In the genomic region with DNA sequence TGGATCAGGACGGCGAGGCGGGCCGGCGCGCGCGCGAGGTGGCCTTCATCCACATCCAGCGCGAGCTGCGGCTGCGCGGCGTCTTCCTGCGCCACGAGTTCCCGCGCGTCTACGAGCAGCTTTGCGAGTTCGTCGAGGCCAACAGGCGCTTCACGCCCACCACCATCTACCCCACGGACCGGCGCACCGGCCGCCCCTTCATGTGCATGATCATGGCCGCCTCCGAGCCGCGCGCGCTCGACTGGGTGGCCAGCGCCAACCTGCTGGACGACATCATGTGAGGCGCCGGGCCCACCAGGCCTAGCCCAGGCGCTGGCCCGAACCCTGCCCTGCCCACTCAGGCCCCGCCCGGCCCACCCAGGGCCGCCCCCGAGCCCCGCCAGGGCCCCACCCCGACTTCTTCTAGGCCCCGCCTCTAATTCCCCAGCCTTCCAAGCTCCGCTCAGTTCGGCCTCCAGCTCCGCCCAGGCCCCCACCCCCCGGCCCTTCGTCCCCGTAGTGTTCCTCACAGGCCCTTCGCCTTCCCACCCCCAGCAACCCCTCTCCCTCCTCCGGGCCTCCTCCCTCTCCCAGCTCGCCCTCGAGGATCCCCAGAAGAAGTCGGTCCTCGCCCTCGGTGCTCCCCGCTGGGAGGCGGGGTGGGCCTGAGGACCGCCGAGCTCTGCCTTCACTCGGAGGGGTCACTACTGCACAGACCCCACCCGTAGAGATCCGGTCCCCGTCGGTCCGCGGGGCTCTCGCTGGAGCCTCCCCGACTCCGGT, we compare ENCODE assay signal across 1 cellular context.
TF ChIP-seq lines count a peak whose summit lies in the region.

No MANE protein-coding gene starts in this region.

TF ChIP-seq in HepG2, 621 proteins besides CTCF, POLR2A, EP300 and RAD21 (continued from another document and continues in another):
- TF ChIP-seq ARID3A (IDR thresholded peaks at IDR 0.05; ENCODE audit: low read depth, low read length) (no peak), ZNF530 (CRISPR knock-in tag; IDR thresholded peaks at IDR 0.05; ENCODE audit: low read depth) (no peak), EEA1 (CRISPR knock-in tag; IDR thresholded peaks at IDR 0.05; ENCODE audit: borderline replicate concordance) (0 out of 2 replicates have a peak, but pooled peaks have one; percentile 11), TOE1 (CRISPR knock-in tag; IDR thresholded peaks at IDR 0.05) (no peak), PRDM10 (CRISPR knock-in tag; IDR thresholded peaks at IDR 0.05; ENCODE audit: low read depth) (no peak), TAF15 (IDR thresholded peaks at IDR 0.05; ENCODE audit: low read depth, low read length, poor library complexity, severe bottlenecking) (no peak), ZSCAN30 (CRISPR knock-in tag; IDR thresholded peaks at IDR 0.05) (no peak), HNRNPK (IDR thresholded peaks at IDR 0.05; ENCODE audit: low read depth, low read length, poor library complexity, severe bottlenecking) (peak; percentile 70), ZNF337 (CRISPR knock-in tag; IDR thresholded peaks at IDR 0.05; ENCODE audit: borderline replicate concordance, low read depth) (no peak), LRRFIP1 (CRISPR knock-in tag; conservative IDR thresholded peaks at IDR 0.05) (no peak), KLF12 (CRISPR knock-in tag; IDR thresholded peaks at IDR 0.05; ENCODE audit: borderline replicate concordance) (no peak), MLX (CRISPR knock-in tag; IDR thresholded peaks at IDR 0.05) (no peak), GABPA (IDR thresholded peaks at IDR 0.05; ENCODE audit: low read depth, low read length) (no peak), GABPA (CRISPR knock-in tag; IDR thresholded peaks at IDR 0.05; ENCODE audit: low read depth) (no peak), ZNF431 (CRISPR knock-in tag; IDR thresholded peaks at IDR 0.05; ENCODE audit: borderline replicate concordance, low read depth) (no peak), ZNF616 (CRISPR knock-in tag; IDR thresholded peaks at IDR 0.05; ENCODE audit: low read depth) (no peak), SIN3A (IDR thresholded peaks at IDR 0.05; ENCODE audit: borderline replicate concordance, low read depth, low read length) (0 out of 2 replicates have a peak, but pooled peaks have one; percentile 19), ZNF550 (CRISPR knock-in tag; IDR thresholded peaks at IDR 0.05; ENCODE audit: borderline replicate concordance) (no peak), ZNF30 (CRISPR knock-in tag; IDR thresholded peaks at IDR 0.05) (no peak), AHR (CRISPR knock-in tag; IDR thresholded peaks at IDR 0.05) (no peak), ZBTB38 (CRISPR knock-in tag; IDR thresholded peaks at IDR 0.05) (peak; percentile 79), ZNF883 (CRISPR knock-in tag; IDR thresholded peaks at IDR 0.05; ENCODE audit: not compliant biosample characterization) (peak; percentile 9), ADNP (CRISPR knock-in tag; IDR thresholded peaks at IDR 0.05) (no peak), THAP9 (CRISPR knock-in tag; IDR thresholded peaks at IDR 0.05; ENCODE audit: borderline replicate concordance) (no peak), ZNF235 (CRISPR knock-in tag; IDR thresholded peaks at IDR 0.05; ENCODE audit: borderline replicate concordance) (peak; percentile 50; the same call in 1 of the 2 replicates), CENPT (CRISPR knock-in tag; IDR thresholded peaks at IDR 0.05; ENCODE audit: low read depth) (no peak), SPEN (CRISPR knock-in tag; IDR thresholded peaks at IDR 0.05; ENCODE audit: low read depth) (0 out of 2 replicates have a peak, but pooled peaks have one; percentile 11), ZNF788 (CRISPR knock-in tag; IDR thresholded peaks at IDR 0.05; ENCODE audit: borderline replicate concordance) (no peak), ZNF772 (CRISPR knock-in tag; IDR thresholded peaks at IDR 0.05) (no peak), ZBTB46 (CRISPR knock-in tag; IDR thresholded peaks at IDR 0.05; ENCODE audit: borderline replicate concordance) (no peak), NKX3-1 (CRISPR knock-in tag; IDR thresholded peaks at IDR 0.05) (no peak)
- TF ChIP-seq, protein P1, sequence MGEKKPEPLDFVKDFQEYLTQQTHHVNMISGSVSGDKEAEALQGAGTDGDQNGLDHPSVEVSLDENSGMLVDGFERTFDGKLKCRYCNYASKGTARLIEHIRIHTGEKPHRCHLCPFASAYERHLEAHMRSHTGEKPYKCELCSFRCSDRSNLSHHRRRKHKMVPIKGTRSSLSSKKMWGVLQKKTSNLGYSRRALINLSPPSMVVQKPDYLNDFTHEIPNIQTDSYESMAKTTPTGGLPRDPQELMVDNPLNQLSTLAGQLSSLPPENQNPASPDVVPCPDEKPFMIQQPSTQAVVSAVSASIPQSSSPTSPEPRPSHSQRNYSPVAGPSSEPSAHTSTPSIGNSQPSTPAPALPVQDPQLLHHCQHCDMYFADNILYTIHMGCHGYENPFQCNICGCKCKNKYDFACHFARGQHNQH (CRISPR knock-in tag; IDR thresholded peaks at IDR 0.05), result no peak
- TF ChIP-seq, protein P2, sequence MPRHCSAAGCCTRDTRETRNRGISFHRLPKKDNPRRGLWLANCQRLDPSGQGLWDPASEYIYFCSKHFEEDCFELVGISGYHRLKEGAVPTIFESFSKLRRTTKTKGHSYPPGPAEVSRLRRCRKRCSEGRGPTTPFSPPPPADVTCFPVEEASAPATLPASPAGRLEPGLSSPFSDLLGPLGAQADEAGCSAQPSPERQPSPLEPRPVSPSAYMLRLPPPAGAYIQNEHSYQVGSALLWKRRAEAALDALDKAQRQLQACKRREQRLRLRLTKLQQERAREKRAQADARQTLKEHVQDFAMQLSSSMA (CRISPR knock-in tag; IDR thresholded peaks at IDR 0.05), result no peak; the same call in 1 of the 2 replicates
- TF ChIP-seq, protein P3, sequence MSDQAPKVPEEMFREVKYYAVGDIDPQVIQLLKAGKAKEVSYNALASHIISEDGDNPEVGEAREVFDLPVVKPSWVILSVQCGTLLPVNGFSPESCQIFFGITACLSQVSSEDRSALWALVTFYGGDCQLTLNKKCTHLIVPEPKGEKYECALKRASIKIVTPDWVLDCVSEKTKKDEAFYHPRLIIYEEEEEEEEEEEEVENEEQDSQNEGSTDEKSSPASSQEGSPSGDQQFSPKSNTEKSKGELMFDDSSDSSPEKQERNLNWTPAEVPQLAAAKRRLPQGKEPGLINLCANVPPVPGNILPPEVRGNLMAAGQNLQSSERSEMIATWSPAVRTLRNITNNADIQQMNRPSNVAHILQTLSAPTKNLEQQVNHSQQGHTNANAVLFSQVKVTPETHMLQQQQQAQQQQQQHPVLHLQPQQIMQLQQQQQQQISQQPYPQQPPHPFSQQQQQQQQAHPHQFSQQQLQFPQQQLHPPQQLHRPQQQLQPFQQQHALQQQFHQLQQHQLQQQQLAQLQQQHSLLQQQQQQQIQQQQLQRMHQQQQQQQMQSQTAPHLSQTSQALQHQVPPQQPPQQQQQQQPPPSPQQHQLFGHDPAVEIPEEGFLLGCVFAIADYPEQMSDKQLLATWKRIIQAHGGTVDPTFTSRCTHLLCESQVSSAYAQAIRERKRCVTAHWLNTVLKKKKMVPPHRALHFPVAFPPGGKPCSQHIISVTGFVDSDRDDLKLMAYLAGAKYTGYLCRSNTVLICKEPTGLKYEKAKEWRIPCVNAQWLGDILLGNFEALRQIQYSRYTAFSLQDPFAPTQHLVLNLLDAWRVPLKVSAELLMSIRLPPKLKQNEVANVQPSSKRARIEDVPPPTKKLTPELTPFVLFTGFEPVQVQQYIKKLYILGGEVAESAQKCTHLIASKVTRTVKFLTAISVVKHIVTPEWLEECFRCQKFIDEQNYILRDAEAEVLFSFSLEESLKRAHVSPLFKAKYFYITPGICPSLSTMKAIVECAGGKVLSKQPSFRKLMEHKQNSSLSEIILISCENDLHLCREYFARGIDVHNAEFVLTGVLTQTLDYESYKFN (CRISPR knock-in tag; conservative IDR thresholded peaks at IDR 0.05), result no peak; the same call in 1 of the 2 replicates
